8 cellular contexts compared by ENCODE assay signal in the genomic region with DNA sequence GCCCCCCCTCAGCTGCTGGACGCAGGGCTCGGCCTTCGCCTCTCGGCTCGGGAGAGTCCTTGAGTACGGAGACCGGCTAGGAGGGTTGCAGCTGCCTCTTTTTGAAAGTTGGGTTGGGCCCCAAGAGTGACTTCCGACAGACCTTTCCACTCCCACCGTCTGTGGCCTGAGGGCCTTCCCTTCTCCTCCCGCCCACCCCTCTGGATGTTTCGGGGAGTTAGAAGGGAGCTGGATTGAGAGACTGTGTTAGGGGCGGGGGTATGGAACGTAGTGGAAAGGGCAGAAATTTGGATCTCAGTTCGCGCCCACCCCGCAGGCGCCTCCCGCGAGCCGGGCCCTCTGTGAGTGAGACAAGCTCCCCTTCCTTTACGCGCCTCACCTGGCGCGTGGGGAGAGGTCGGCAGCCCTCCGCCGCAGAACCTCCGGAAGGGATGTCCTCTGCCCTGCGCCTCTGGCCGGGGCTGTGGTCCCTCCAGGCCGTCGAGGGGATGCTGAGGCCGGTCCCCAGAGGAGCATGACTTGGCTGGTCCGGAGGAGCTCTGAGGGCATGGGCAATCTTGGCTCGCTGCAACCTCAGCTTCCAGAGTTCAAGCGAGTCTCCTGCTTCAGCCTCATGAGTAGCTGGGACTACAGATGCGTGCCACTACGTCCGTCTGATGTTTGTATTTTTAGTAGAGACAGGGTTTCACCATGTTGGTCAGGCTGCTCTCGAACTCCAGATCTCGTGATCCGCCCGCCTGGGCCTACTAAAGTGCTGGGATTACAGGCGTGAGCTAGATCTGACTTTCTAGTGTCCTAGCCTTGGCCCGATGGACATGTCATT. TPM values are rescaled to one million over a fixed set of nuclear protein-coding genes. Genes with fewer than 3 reads are reported as not detected.
DNase-seq lines count a peak whose midpoint lies in the region; ATAC-seq and TF ChIP-seq lines count a peak whose summit lies in the region.

No MANE protein-coding gene starts in this region.

- 23% methylated on average over 33 of the region's 45 CpGs for WGBS in mammary epithelial cell (ENCODE audit: low coverage, missing lambda C conversion rate)

- TF ChIP-seq CTCF in mammary epithelial cell (conservative IDR thresholded peaks at IDR 0.05 in 1 of 2, IDR thresholded peaks at IDR 0.05 in 1 of 2; ENCODE audit: extremely low read depth in 1 of 2, insufficient read depth in 1 of 2, low read depth in 1 of 2, low read length in 2 of 2), result no peak

- H3K36me3 ChIP-seq in mammary epithelial cell (ENCODE audit: insufficient read depth, low read length), result peaks cover 3% of the 10 kb centered on the region

- intact Hi-C loops in mammary epithelial cell (cut with micrococcal nuclease) (no loop called here), left colon (cut with DNase I, micrococcal nuclease) (loop anchor here in 1 of 2 donors (10.0 kb wide), 1 partner anchor 303 kb away; no protein-coding TSS in a partner anchor)

- H3K27ac ChIP-seq in mammary epithelial cell (ENCODE audit: insufficient read depth, low read depth, low read length), result peak overlapping the region; percentile 54

- DNase-seq in activated T-cell treated with anti-CD3 and anti-CD28 coated beads for 1 hour (ENCODE audit: low read depth), result peak; percentile 17
- DNase-seq in activated T-cell treated with anti-CD3 and anti-CD28 coated beads, Interleukin-2, amount 50 U/mL, for 1 hour, result no peak
- DNase-seq in T-helper 9 cell, result peak; percentile 37
- DNase-seq in mammary epithelial cell, result peak; percentile 20
- peak in 1 of 2 donors; percentile 55 for DNase-seq in left colon
- peak; percentile 23 to 36 for DNase-seq in stimulated activated CD4-positive, alpha-beta T cell treated with anti-CD3 and anti-CD28 coated beads, Interleukin-4, amount 100 ng/mL, for 4 hours
- no peak for DNase-seq in MV-4-11 (lab: John Stamatoyannopoulos, UW)

- ATAC-seq in HG03159 (IDR thresholded peaks at IDR 0.05; ENCODE audit: unreplicated experiment) (peak; percentile 32), left colon (peak; percentile 26)

- TSS peak; percentile 30 for BruUV-seq in mammary epithelial cell (replicated peaks; lab: Mats Ljungman, UMichigan)

- H3K4me1 ChIP-seq in mammary epithelial cell (ENCODE audit: insufficient read depth, low read length), result peaks cover 41% of the 10 kb centered on the region

- H4K20me1 ChIP-seq in mammary epithelial cell (ENCODE audit: insufficient read depth, low read length), result no peaks in the 10 kb centered on the region

- dilution Hi-C loops in mammary epithelial cell (cut with HindIII; ENCODE audit: low sequenced_read_pairs), result no loop called here

- H3K79me2 ChIP-seq in mammary epithelial cell (ENCODE audit: insufficient read depth, low read length), result peaks cover 53% of the 10 kb centered on the region

- H3K4me3 ChIP-seq in mammary epithelial cell (replicated peaks in 1 of 3; ENCODE audit: insufficient read depth in 1 of 3, low read depth in 2 of 3, low read length in 3 of 3), result peak overlapping the region; percentile 54 to 88 (median 69)

- H3K4me2 ChIP-seq in mammary epithelial cell (ENCODE audit: insufficient read depth, low read depth, low read length), result peak overlapping the region; percentile 99

- CTCF ChIA-PET in mammary epithelial cell (lab: Charles Lee; ENCODE audit: low non-redundant PET), result no interaction called here

- peak overlapping the region; percentile 79 for H3K9ac ChIP-seq in mammary epithelial cell (ENCODE audit: insufficient read depth, low read length)

- H2AFZ ChIP-seq in mammary epithelial cell (ENCODE audit: low read depth, low read length), result peak overlapping the region; percentile 85

- H3K27me3 ChIP-seq in mammary epithelial cell (ENCODE audit: insufficient read depth, low read length), result no peaks in the 10 kb centered on the region

- in situ Hi-C loops in mammary epithelial cell (cut with MboI; ENCODE audit: low sequenced_read_pairs in 2 of 2), result no loop called here

- no peaks in the 10 kb centered on the region for H3K9me3 ChIP-seq in mammary epithelial cell (replicated peaks; ENCODE audit: insufficient read depth, low read length)

RNA-seq across cellular contexts. Expression of a gene that starts 15.9 kb away (rescaled TPM):
- total RNA-seq in mammary epithelial cell (10 to 100 TPM in 1 of 2 donors, 1 to 10 TPM in 1; 2.7 to 13.3 TPM), left colon (1 to 10 TPM; 2.0 to 2.2 TPM)
- 19.2 TPM for polyA plus RNA-seq in mammary epithelial cell
- polyA minus RNA-seq in mammary epithelial cell, result 35.2 TPM

Comparison
In these comparisons a context has a peak if more than half of its experiments do, and no peak if none do; other contexts are left out.
1. DNase-seq: peak in activated T-cell treated with anti-CD3 and anti-CD28 coated beads for 1 hour (single experiment), T-helper 9 cell (single experiment), mammary epithelial cell (single experiment) and stimulated activated CD4-positive, alpha-beta T cell treated with anti-CD3 and anti-CD28 coated beads, Interleukin-4, amount 100 ng/mL, for 4 hours (2 of 2); none in activated T-cell treated with anti-CD3 and anti-CD28 coated beads, Interleukin-2, amount 50 U/mL, for 1 hour (single experiment) and MV-4-11 (single experiment).